ENCODE assay signal across 8 cellular contexts in the genomic region with DNA sequence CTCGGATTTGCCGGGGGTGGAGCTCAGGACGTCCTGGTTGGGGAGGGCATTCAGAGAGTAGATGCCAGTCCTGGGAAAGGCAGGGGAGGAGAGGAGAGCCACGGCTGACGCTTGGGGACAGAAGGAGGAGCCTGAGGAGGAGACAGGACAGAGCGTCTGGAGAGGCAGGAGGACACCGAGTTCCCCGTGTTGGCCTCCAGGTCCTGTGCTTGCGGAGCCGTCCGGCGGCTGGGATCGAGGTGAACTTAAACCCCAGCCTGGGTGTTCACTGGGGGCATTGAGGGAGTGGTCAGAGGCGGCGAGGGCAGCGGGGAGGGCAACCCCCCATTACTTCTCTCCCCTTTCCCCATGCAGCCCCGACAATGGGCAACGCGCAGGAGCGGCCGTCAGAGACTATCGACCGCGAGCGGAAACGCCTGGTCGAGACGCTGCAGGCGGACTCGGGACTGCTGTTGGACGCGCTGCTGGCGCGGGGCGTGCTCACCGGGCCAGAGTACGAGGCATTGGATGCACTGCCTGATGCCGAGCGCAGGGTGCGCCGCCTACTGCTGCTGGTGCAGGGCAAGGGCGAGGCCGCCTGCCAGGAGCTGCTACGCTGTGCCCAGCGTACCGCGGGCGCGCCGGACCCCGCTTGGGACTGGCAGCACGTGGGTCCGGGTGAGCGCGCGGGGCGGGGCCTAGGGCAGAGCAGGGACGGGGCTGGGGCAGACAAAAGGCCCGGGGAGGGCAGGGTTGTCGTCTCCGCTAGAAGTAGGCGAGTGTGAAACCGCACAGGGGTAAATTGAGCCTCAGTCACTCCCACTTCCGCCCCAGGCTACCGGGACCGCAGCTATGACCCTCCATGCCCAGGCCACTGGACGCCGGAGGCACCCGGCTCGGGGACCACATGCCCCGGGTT. TPM values are rescaled to one million over a fixed set of nuclear protein-coding genes. Genes with fewer than 3 reads are reported as not detected.
DNase-seq lines count a peak whose midpoint lies in the region; ATAC-seq and TF ChIP-seq lines count a peak whose summit lies in the region.

No MANE protein-coding gene starts in this region.

- H3K36me3 ChIP-seq in NT2/D1 (ENCODE audit: insufficient read depth, insufficient read length, low read length) (peaks cover 21% of the 10 kb centered on the region), fibroblast of lung (ENCODE audit: control insufficient read depth, insufficient read depth, low read length) (peaks cover 5% of the 10 kb centered on the region), thyroid gland (no peaks in the 10 kb centered on the region)

- peak; percentile 82 for DNase-seq in AG08395 (ENCODE audit: low spot score)
- DNase-seq in NT2/D1 (ENCODE audit: low read depth, low spot score): no peak
- peak; percentile 47 for DNase-seq in activated T-helper 9 cell treated with anti-CD3 and anti-CD28 coated beads, Interleukin-2, amount 50 U/mL, for 16 hours (ENCODE audit: low read depth)
- DNase-seq in fibroblast of lung (ENCODE audit: low read depth in 2 of 2): peak; percentile 82 to 86
- DNase-seq in myocyte (ENCODE audit: low read depth): peak; percentile 93
- peak; percentile 96 to 97 for DNase-seq in thyroid gland

- peak; percentile 27 to 82 for TF ChIP-seq POLR2A in thyroid gland (IDR thresholded peaks at IDR 0.05)

- H3K9me3 ChIP-seq in NT2/D1 (ENCODE audit: insufficient read depth, low read length) (no peaks in the 10 kb centered on the region), fibroblast of lung (ENCODE audit: control insufficient read depth, insufficient read depth, low read depth, low read length) (no peaks in the 10 kb centered on the region), thyroid gland (no peaks in the 10 kb centered on the region)

- peaks cover 28% of the 10 kb centered on the region for H3K4me1 ChIP-seq in NT2/D1 (ENCODE audit: insufficient read depth, insufficient read length)
- H3K4me1 ChIP-seq in fibroblast of lung (ENCODE audit: control insufficient read depth, extremely low read depth, insufficient read depth, low read length): peaks cover 15% of the 10 kb centered on the region
- H3K4me1 ChIP-seq in thyroid gland: peaks cover 39 to 55% of the 10 kb centered on the region in 2 donors

- H2AFZ ChIP-seq in fibroblast of lung (ENCODE audit: low read length): peak overlapping the region; percentile 40

- no peaks in the 10 kb centered on the region for H3K79me2 ChIP-seq in fibroblast of lung (ENCODE audit: control insufficient read depth, insufficient read depth, low read length)

- H3K4me3 ChIP-seq in NT2/D1 (ENCODE audit: insufficient read length, low read depth): peak overlapping the region; percentile 34
- peak overlapping the region; percentile 2 to 56 (median 28) for H3K4me3 ChIP-seq in fibroblast of lung (replicated peaks in 1 of 4; ENCODE audit: control extremely low read depth in 1 of 4, insufficient read depth in 1 of 4, low read depth in 3 of 4, low read length in 4 of 4)
- peak overlapping the region; percentile 8 to 32 (median 31) for H3K4me3 ChIP-seq in thyroid gland (replicated peaks in 1 of 3)

- peak overlapping the region; percentile 11 for H3K27ac ChIP-seq in fibroblast of lung (ENCODE audit: insufficient read depth, low read length)
- peak overlapping the region; percentile 77 to 94 (median 92) for H3K27ac ChIP-seq in thyroid gland

- H3K27me3 ChIP-seq in NT2/D1 (ENCODE audit: insufficient read depth, insufficient read length) (peaks cover 80% of the 10 kb centered on the region), fibroblast of lung (ENCODE audit: control insufficient read depth, insufficient read depth, low read length) (no peaks in the 10 kb centered on the region), thyroid gland (no peaks in the 10 kb centered on the region)

- ATAC-seq in GM18498 (IDR thresholded peaks at IDR 0.05; ENCODE audit: unreplicated experiment) (peak; percentile 57), HG03521 (IDR thresholded peaks at IDR 0.05; ENCODE audit: unreplicated experiment) (peak; percentile 42)

- TF ChIP-seq CTCF in fibroblast of lung (conservative IDR thresholded peaks at IDR 0.05 in 1 of 2, IDR thresholded peaks at IDR 0.05 in 1 of 2; ENCODE audit: low read depth in 1 of 2, low read length in 2 of 2) (peak; percentile 10 to 20), thyroid gland (IDR thresholded peaks at IDR 0.05) (peak in 2 of 6 experiments; percentile 38 to 44)

- H4K20me1 ChIP-seq in fibroblast of lung (ENCODE audit: control insufficient read depth, extremely low read depth, insufficient read depth, low read length): no peaks in the 10 kb centered on the region

- peak overlapping the region; percentile 60 for H3K4me2 ChIP-seq in fibroblast of lung (ENCODE audit: extremely low read depth, insufficient read depth, low read length)

- intact Hi-C loops in thyroid gland (cut with DNase I): no loop called here

- WGBS in thyroid gland, 2 donors: 0 to 1% methylated on average over 16 of the region's 71 CpGs

- H3K9ac ChIP-seq in NT2/D1 (ENCODE audit: insufficient read length, low read depth) (peak overlapping the region; percentile 66), fibroblast of lung (ENCODE audit: insufficient read depth, low read length) (no peak overlapping the region)

RNA-seq across cellular contexts. Expression of a gene that starts 3.7 kb away (rescaled TPM):
- total RNA-seq in fibroblast of lung: 12.8 and 23.3 TPM in 2 replicates
- polyA plus RNA-seq in fibroblast of lung: 6.2 and 8.0 TPM in 2 replicates
- polyA plus RNA-seq in fibroblast of lung (2012): 12.9 and 15.1 TPM in 2 replicates
- polyA minus RNA-seq in fibroblast of lung (ENCODE audit: low replicate concordance): 0.82 and 14.4 TPM in 2 replicates
- 70.9 and 86.5 TPM in 2 replicates for total RNA-seq in myocyte
- polyA plus RNA-seq in myocyte (2012): 60.2 TPM
- total RNA-seq in thyroid gland: 10 to 100 TPM; 38.3 to 97.0 (median 63.5) TPM

RNA-seq across cellular contexts. Expression of a gene that starts 9.5 kb away (rescaled TPM):
- total RNA-seq in fibroblast of lung (25.8 and 31.3 TPM in 2 replicates), myocyte (20.9 and 29.3 TPM in 2 replicates), thyroid gland (10 to 100 TPM; 17.3 to 52.5 (median 36.6) TPM)
- 1.9 and 6.4 TPM in 2 replicates for polyA plus RNA-seq in fibroblast of lung
- polyA plus RNA-seq in fibroblast of lung (2012): 1.8 and 8.8 TPM in 2 replicates
- 0.55 TPM in 1 of 2 replicates, not detected in the other for polyA minus RNA-seq in fibroblast of lung (ENCODE audit: low replicate concordance)
- polyA plus RNA-seq in myocyte (2012): 25.7 TPM

RNA-seq across cellular contexts. Expression of a gene that starts 9.7 kb away (rescaled TPM):
- total RNA-seq in fibroblast of lung (21.8 and 28.4 TPM in 2 replicates), myocyte (27.2 and 28.6 TPM in 2 replicates), thyroid gland (10 to 100 TPM; 20.3 to 50.0 (median 32.4) TPM)
- polyA plus RNA-seq in fibroblast of lung: 12.7 and 16.6 TPM in 2 replicates
- 11.6 and 14.2 TPM in 2 replicates for polyA plus RNA-seq in fibroblast of lung (2012)
- polyA minus RNA-seq in fibroblast of lung (ENCODE audit: low replicate concordance): 13.9 and 16.7 TPM in 2 replicates
- polyA plus RNA-seq in myocyte (2012): 13.8 TPM

RNA-seq across cellular contexts. Expression of a gene that starts 14.3 kb away (rescaled TPM):
- total RNA-seq in fibroblast of lung: 9.8 and 10.4 TPM in 2 replicates
- 2.4 and 4.0 TPM in 2 replicates for polyA plus RNA-seq in fibroblast of lung
- polyA plus RNA-seq in fibroblast of lung (2012): 5.8 and 7.9 TPM in 2 replicates
- 0.70 and 2.3 TPM in 2 replicates for polyA minus RNA-seq in fibroblast of lung (ENCODE audit: low replicate concordance)
- 39.3 and 46.4 TPM in 2 replicates for total RNA-seq in myocyte
- polyA plus RNA-seq in myocyte (2012): 13.8 TPM
- 10 to 100 TPM; 26.3 to 41.9 (median 35.6) TPM for total RNA-seq in thyroid gland

RNA-seq across cellular contexts. Expression of a gene that starts 14.3 kb away (rescaled TPM):
- total RNA-seq in fibroblast of lung (18.0 and 20.8 TPM in 2 replicates), myocyte (19.1 and 21.0 TPM in 2 replicates), thyroid gland (10 to 100 TPM; 27.0 to 42.2 (median 37.0) TPM)
- polyA plus RNA-seq in fibroblast of lung: 5.8 and 7.6 TPM in 2 replicates
- polyA plus RNA-seq in fibroblast of lung (2012): 15.7 and 18.8 TPM in 2 replicates
- polyA minus RNA-seq in fibroblast of lung (ENCODE audit: low replicate concordance): 7.0 and 10.2 TPM in 2 replicates
- 25.3 TPM for polyA plus RNA-seq in myocyte (2012)
